ENCODE assay signal across 8 cellular contexts in the genomic region with DNA sequence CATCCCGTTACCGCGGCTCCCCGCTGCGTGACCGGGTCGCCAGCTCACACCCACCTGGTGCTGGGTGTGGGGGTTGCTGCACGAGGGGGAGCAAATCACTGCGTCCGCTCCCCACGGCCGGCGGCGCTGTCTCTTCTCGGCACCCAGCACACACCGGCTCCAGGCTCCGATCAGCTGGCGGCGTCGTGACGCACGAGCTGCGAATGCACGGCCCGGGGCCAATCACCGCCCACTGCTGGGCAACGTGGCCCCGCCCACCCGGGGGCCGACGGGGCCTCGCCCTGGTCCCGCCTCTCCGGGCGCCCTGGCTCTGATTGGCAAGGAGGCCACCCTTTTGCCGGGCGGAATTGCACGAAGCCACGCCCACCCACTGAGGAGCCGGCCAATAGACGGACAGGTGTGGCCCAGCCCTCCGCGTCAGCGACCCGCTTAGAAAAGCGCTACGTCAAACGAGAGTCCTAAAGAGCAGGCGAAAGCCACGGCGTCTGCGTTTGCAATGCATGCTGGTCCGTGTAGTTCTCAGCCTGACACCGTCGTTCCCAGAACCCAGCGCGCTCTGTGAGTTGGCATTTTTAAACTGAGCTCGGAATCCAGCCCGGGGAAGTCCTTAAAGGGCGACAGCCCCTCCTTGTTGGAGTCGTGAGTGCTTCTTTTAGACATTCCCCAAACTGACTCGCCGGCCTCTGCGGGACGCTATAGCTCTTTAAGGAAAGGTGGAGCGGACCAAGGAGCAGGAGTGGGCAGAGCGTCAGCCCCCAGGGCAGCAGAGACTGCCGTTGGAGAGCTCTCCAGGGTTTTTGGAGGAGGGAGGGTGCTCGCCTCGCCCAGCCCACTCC. TPM values are rescaled to one million over a fixed set of nuclear protein-coding genes. Genes with fewer than 3 reads are reported as not detected.
A peak's percentile ranks its signal among the peaks of the same experiment; 100 is the strongest.
DNase-seq lines count a peak whose midpoint lies in the region; ATAC-seq, FAIRE-seq and TF ChIP-seq lines count a peak whose summit lies in the region.

No MANE protein-coding gene starts in this region.

- peak overlapping the region; percentile 96 to 97 for H3K27ac Mint-ChIP-seq in T-cell

- peaks cover 10% of the 10 kb centered on the region for H3K36me3 Mint-ChIP-seq in T-cell

- ATAC-seq in HG02840 (IDR thresholded peaks at IDR 0.05; ENCODE audit: low FRiP score, unreplicated experiment) (peak; percentile 78), T-cell (replicated peaks in 1 of 4) (peak; percentile 85 to 92 (median 88)), left cardiac atrium (peak; percentile 74 to 79)

- intact Hi-C loops in left cardiac atrium (cut with DNase I) (loop anchor here in 1 of 2 donors (2.0 to 5.0 kb wide), 2 partner anchors 71 to 311 kb away; a partner anchor contains a TSS), posterior vena cava (cut with DNase I) (loop anchor here in 1 of 2 donors (2.0 to 5.0 kb wide), 2 partner anchors 49 to 551 kb away; no protein-coding TSS in a partner anchor)

- TF ChIP-seq POLR2A in GM12891 (IDR thresholded peaks at IDR 0.05; ENCODE audit: low read depth, low read length): peak; percentile 94

- peaks cover 0 to 3% of the 10 kb centered on the region in 2 donors for H3K27me3 Mint-ChIP-seq in T-cell

- POLR2A ChIA-PET in T-cell (lab: Charles Lee): interaction anchor here (0.5 to 1.4 kb wide), 14 partner anchors 10 to 550 kb away, joined by 3 to 19 read pairs (median 4); a partner anchor contains a TSS

- peak; percentile 99 for FAIRE-seq in GM12891 (lab: Jason Lieb, UNC)

- no peaks in the 10 kb centered on the region for H3K9me3 Mint-ChIP-seq in T-cell

- H3K4me3 Mint-ChIP-seq in T-cell: peak overlapping the region; percentile 88 to 97 (median 89)

- DNase-seq in GM12891 (ENCODE audit: insufficient read length, low spot score): peak; percentile 100
- DNase-seq in NCI-H1436 treated with DMSO at 0.1 percent for 48 hours (lab: John Stamatoyannopoulos, UW): peak; percentile 99
- DNase-seq in T-cell: peak; percentile 99 to 100 (median 100)
- DNase-seq in amniotic stem cell (lab: John Stamatoyannopoulos, UW): peak; percentile 100
- peak; percentile 100 for DNase-seq in left cardiac atrium
- peak; percentile 100 for DNase-seq in posterior vena cava (ENCODE audit: low spot score)
- DNase-seq in ureter (ENCODE audit: low spot score): peak; percentile 100

- CTCF ChIA-PET in T-cell (lab: Charles Lee): interaction anchor here in 1 of 2 donors (0.7 to 2.0 kb wide), 7 partner anchors 32 to 149 kb away, joined by 3 to 16 read pairs (median 4); a partner anchor contains a TSS

- H3K4me1 Mint-ChIP-seq in T-cell: peaks cover 36 to 44% (median 38%) of the 10 kb centered on the region in 3 donors

TF ChIP-seq in GM12891, 5 proteins besides CTCF, POLR2A, EP300 and RAD21:
- peak; percentile 5 for TF ChIP-seq PAX5 (IDR thresholded peaks at IDR 0.05; ENCODE audit: insufficient read depth, low read length, severe bottlenecking)
- TF ChIP-seq POLR2AphosphoS5 (IDR thresholded peaks at IDR 0.05; ENCODE audit: low read depth, low read length): peak; percentile 97
- no peak for TF ChIP-seq SPI1 (IDR thresholded peaks at IDR 0.05; ENCODE audit: low read depth, low read length)
- TF ChIP-seq POU2F2 (IDR thresholded peaks at IDR 0.05; ENCODE audit: low read depth, low read length): peak; percentile 72
- peak; percentile 94 for TF ChIP-seq TAF1 (IDR thresholded peaks at IDR 0.05; ENCODE audit: low read depth, low read length)

RNA-seq across cellular contexts. Expression of a gene that starts 6.1 kb away (rescaled TPM):
- polyA plus RNA-seq in GM12891 (2012; ENCODE audit: low read depth, missing spikeins): 0.10 TPM
- total RNA-seq in T-cell (under 1 TPM; 0.25 to 0.82 (median 0.59) TPM), left cardiac atrium (1 to 10 TPM; 3.7 to 6.0 TPM), posterior vena cava (1 to 10 TPM; 7.6 to 8.2 TPM), ureter (9.2 TPM)

RNA-seq across cellular contexts. Expression of a gene that starts 8.2 kb away (rescaled TPM):
- polyA plus RNA-seq in GM12891 (2012; ENCODE audit: low read depth, missing spikeins): 6.8 TPM
- total RNA-seq in T-cell (10 to 100 TPM; 41.4 to 76.0 (median 63.1) TPM), left cardiac atrium (10 to 100 TPM; 15.4 to 16.1 TPM), posterior vena cava (10 to 100 TPM; 26.3 to 30.8 TPM), ureter (29.5 TPM)

RNA-seq across cellular contexts. Expression of a gene that starts 26.4 kb away (rescaled TPM):
- polyA plus RNA-seq in GM12891 (2012; ENCODE audit: low read depth, missing spikeins): 0.26 TPM
- total RNA-seq in T-cell (1 to 10 TPM in 4 of 5 donors, under 1 TPM in 1; 0.86 to 2.9 (median 1.4) TPM), left cardiac atrium (1 to 10 TPM; 4.2 to 4.9 TPM), posterior vena cava (10 to 100 TPM; 40.7 to 41.7 TPM), ureter (7.1 TPM)

RNA-seq across cellular contexts. Expression of a gene that starts 31.6 kb away (rescaled TPM):
- polyA plus RNA-seq in GM12891 (2012; ENCODE audit: low read depth, missing spikeins): 135 TPM
- 100 to 1,000 TPM; 387 to 543 (median 409) TPM for total RNA-seq in T-cell
- total RNA-seq in left cardiac atrium: 100 to 1,000 TPM; 136 to 181 TPM
- total RNA-seq in posterior vena cava: 100 to 1,000 TPM; 173 to 190 TPM
- 396 TPM for total RNA-seq in ureter

RNA-seq across cellular contexts. Expression of a gene that starts 45.6 kb away (rescaled TPM):
- polyA plus RNA-seq in GM12891 (2012; ENCODE audit: low read depth, missing spikeins): 5.4 TPM
- total RNA-seq in T-cell (1 to 10 TPM in 4 of 5 donors, under 1 TPM in 1; 0.68 to 8.9 (median 4.4) TPM), left cardiac atrium (100 to 1,000 TPM; 252 to 407 TPM), posterior vena cava (1,000 to 10,000 TPM in 1 of 2 donors, 100 to 1,000 TPM in 1; 710 to 1,223 TPM), ureter (238 TPM)

Comparison
In these comparisons a context has a peak if more than half of its experiments do, and no peak if none do; other contexts are left out.
1. Peak in every context shown above with its lines: DNase-seq and ATAC-seq.